7 cellular contexts compared by ENCODE assay signal in genomic region chr5:100852988-100853449, GRCh38. TPM values are rescaled to one million over a fixed set of nuclear protein-coding genes. Genes with fewer than 3 reads are reported as not detected.
DNase-seq lines count a peak whose midpoint lies in the region; ATAC-seq and TF ChIP-seq lines count a peak whose summit lies in the region.

No MANE protein-coding gene starts in this region.

- no peaks in the 10 kb centered on the region for H3K9me3 Mint-ChIP-seq in naive thymus-derived CD8-positive, alpha-beta T cell

- no peak overlapping the region for H3K9ac ChIP-seq in smooth muscle cell (ENCODE audit: low read depth)

- H3F3A ChIP-seq in smooth muscle cell (ENCODE audit: low read depth), result no peaks in the 10 kb centered on the region

- peaks cover 7% of the 10 kb centered on the region for H3K36me3 ChIP-seq in smooth muscle cell (ENCODE audit: low read depth)
- H3K36me3 ChIP-seq in aorta (ENCODE audit: control insufficient read depth in 1 of 2, insufficient read depth in 2 of 2, low read length in 1 of 2), result peaks cover 0 to 1% of the 10 kb centered on the region in 2 donors
- H3K36me3 ChIP-seq in esophagus squamous epithelium, result no peaks in the 10 kb centered on the region

- peak overlapping the region in 6 of 10 donors; percentile 4 to 50 (median 24) for H3K4me3 Mint-ChIP-seq in naive thymus-derived CD8-positive, alpha-beta T cell

- intact Hi-C loops in aorta (cut with DNase I) (no loop called here), esophagus squamous epithelium (cut with DNase I) (no loop called here)

- peak; percentile 96 for ATAC-seq in GM18873 (IDR thresholded peaks at IDR 0.05; ENCODE audit: low FRiP score, unreplicated experiment)
- ATAC-seq in HG02623 (IDR thresholded peaks at IDR 0.05; ENCODE audit: unreplicated experiment), result peak; percentile 95
- peak; percentile 35 for ATAC-seq in naive thymus-derived CD8-positive, alpha-beta T cell
- no peak for ATAC-seq in aorta (ENCODE audit: low FRiP score)

- DNase-seq in NAMALWA (ENCODE audit: low spot score) (peak; percentile 81), smooth muscle cell (lab: John Stamatoyannopoulos, UW; ENCODE audit: unreplicated experiment) (no peak), aorta (no peak), esophagus squamous epithelium (lab: John Stamatoyannopoulos, UW) (no peak)
- DNase-seq in naive thymus-derived CD8-positive, alpha-beta T cell, result peak in 1 of 10 donors; percentile 3

- peaks cover under 1% of the 10 kb centered on the region for H3K79me2 ChIP-seq in smooth muscle cell (ENCODE audit: low read depth)

- H4K20me1 ChIP-seq in smooth muscle cell (ENCODE audit: low read depth), result no peaks in the 10 kb centered on the region

- no peak overlapping the region for H3K4me2 ChIP-seq in smooth muscle cell

- WGBS in smooth muscle cell (ENCODE audit: low lambda C conversion rate), result 99% methylated on average over 3 of the region's 3 CpGs
- WGBS in aorta, 2 donors, result 77% methylated on average over 3 of the region's 3 CpGs
- WGBS in esophagus squamous epithelium, 2 donors, result 57 to 76% methylated on average over 3 of the region's 3 CpGs

- no peak for TF ChIP-seq CTCF in smooth muscle cell (IDR thresholded peaks at IDR 0.05; ENCODE audit: borderline replicate concordance, insufficient read depth, poor library complexity, severe bottlenecking)
- TF ChIP-seq CTCF in esophagus squamous epithelium (IDR thresholded peaks at IDR 0.05), result no peak

- H3K9me3 ChIP-seq in smooth muscle cell (replicated peaks; ENCODE audit: low read depth), result no peaks in the 10 kb centered on the region
- H3K9me3 ChIP-seq in aorta (ENCODE audit: control insufficient read depth, low read length), result no peaks in the 10 kb centered on the region
- no peaks in the 10 kb centered on the region for H3K9me3 ChIP-seq in esophagus squamous epithelium

- no peak for TF ChIP-seq POLR2A in esophagus squamous epithelium (IDR thresholded peaks at IDR 0.05)

- H2AFZ ChIP-seq in smooth muscle cell (ENCODE audit: low read depth), result no peak overlapping the region

- H3K4me1 Mint-ChIP-seq in naive thymus-derived CD8-positive, alpha-beta T cell, result peaks cover 18 to 42% (median 33%) of the 10 kb centered on the region in 4 donors

- H3K4me1 ChIP-seq in smooth muscle cell (ENCODE audit: low read depth) (no peaks in the 10 kb centered on the region), aorta (ENCODE audit: control insufficient read depth in 1 of 2, insufficient read depth in 2 of 2, low read length in 2 of 2) (no peaks in the 10 kb centered on the region), esophagus squamous epithelium (peaks cover 0 to 4% (median 0%) of the 10 kb centered on the region in 3 donors)

- H3K4me3 ChIP-seq in smooth muscle cell (no peak overlapping the region), aorta (ENCODE audit: low read length in 2 of 2) (no peak overlapping the region), esophagus squamous epithelium (no peak overlapping the region)

- H3K27ac ChIP-seq in smooth muscle cell (ENCODE audit: low read depth), result no peak overlapping the region
- no peak overlapping the region for H3K27ac ChIP-seq in aorta (ENCODE audit: low read depth in 1 of 2, low read length in 2 of 2)
- H3K27ac ChIP-seq in esophagus squamous epithelium, result peak overlapping the region in 1 of 4 donors; percentile 23

- no peaks in the 10 kb centered on the region for H3K27me3 Mint-ChIP-seq in naive thymus-derived CD8-positive, alpha-beta T cell

- POLR2A ChIA-PET in naive thymus-derived CD8-positive, alpha-beta T cell (lab: Charles Lee), result no interaction called here

- peak overlapping the region in 9 of 10 donors; percentile 10 to 85 (median 34) for H3K27ac Mint-ChIP-seq in naive thymus-derived CD8-positive, alpha-beta T cell

- H3K36me3 Mint-ChIP-seq in naive thymus-derived CD8-positive, alpha-beta T cell, result peaks cover 0 to 51% (median 18%) of the 10 kb centered on the region in 3 donors

- H3K27me3 ChIP-seq in smooth muscle cell (ENCODE audit: low read depth) (no peaks in the 10 kb centered on the region), aorta (ENCODE audit: control insufficient read depth in 1 of 2, insufficient read depth in 2 of 2, low read length in 1 of 2) (no peaks in the 10 kb centered on the region), esophagus squamous epithelium (no peaks in the 10 kb centered on the region)

RNA-seq across cellular contexts. Expression of gene ST8SIA4, which starts 50.1 kb away (rescaled TPM):
- 10 to 100 TPM; 24.3 to 28.1 TPM for total RNA-seq in naive thymus-derived CD8-positive, alpha-beta T cell
- 10 to 100 TPM in 1 of 3 donors, 1 to 10 TPM in 2; 6.8 to 10.9 (median 9.8) TPM for polyA plus RNA-seq in naive thymus-derived CD8-positive, alpha-beta T cell
- 53.6 and 69.8 TPM in 2 replicates for total RNA-seq in smooth muscle cell
- 23.5 and 35.0 TPM in 2 replicates for polyA plus RNA-seq in smooth muscle cell
- total RNA-seq in aorta, result 10 to 100 TPM; 15.6 to 19.7 TPM
- polyA plus RNA-seq in aorta, result 1 to 10 TPM in 1 of 2 donors, under 1 TPM in 1; 0.10 to 3.3 TPM
- total RNA-seq in esophagus squamous epithelium, result 1 to 10 TPM; 1.6 to 4.4 (median 2.8) TPM
